Comparison of ENCODE assay signal across 20 cellular contexts in genomic region chr15:72202302-72202701, GRCh38. TPM values are rescaled to one million over a fixed set of nuclear protein-coding genes. Genes with fewer than 3 reads are reported as not detected.
A peak's percentile ranks its signal among the peaks of the same experiment; 100 is the strongest.
DNase-seq lines count a peak whose midpoint lies in the region; ATAC-seq and TF ChIP-seq lines count a peak whose summit lies in the region.
"Had no signal": no experiment of that assay in that cellular context is flagged by ENCODE, and none has a peak within 500 bp of the region (broad histone marks: within the 10 kb centered on the region; RNA-seq: fewer than 3 reads in every experiment).

No MANE protein-coding gene starts in this region.

- peaks cover 82% of the 10 kb centered on the region for H3F3A ChIP-seq in smooth muscle cell (ENCODE audit: low read depth)

- H3K4me1 Mint-ChIP-seq in activated CD8-positive, alpha-beta T cell treated with anti-CD3 and anti-CD28 coated beads for 36 hours (ENCODE audit: low read depth), result peaks cover 28% of the 10 kb centered on the region
- H3K4me1 Mint-ChIP-seq in activated CD8-positive, alpha-beta T cell treated with anti-CD3 and anti-CD28 coated beads, Interleukin-2, amount 10 ng/mL, durations not matched to agents 7 days and 5 days (ENCODE audit: low read depth), result peaks cover 24% of the 10 kb centered on the region

- peak overlapping the region; percentile 24 for H3K27ac Mint-ChIP-seq in activated CD8-positive, alpha-beta T cell treated with anti-CD3 and anti-CD28 coated beads for 36 hours
- H3K27ac Mint-ChIP-seq in activated CD8-positive, alpha-beta T cell treated with anti-CD3 and anti-CD28 coated beads, Interleukin-2, amount 10 ng/mL, durations not matched to agents 7 days and 5 days, result no peak overlapping the region
- H3K27ac Mint-ChIP-seq: IgD-negative memory B cell had no signal

- peaks cover 43% of the 10 kb centered on the region for H3K36me3 ChIP-seq in smooth muscle cell (ENCODE audit: low read depth)
- H3K36me3 ChIP-seq: ovary had no signal

- peaks cover 6% of the 10 kb centered on the region for H3K79me2 ChIP-seq in smooth muscle cell (ENCODE audit: low read depth)
- H3K79me2 ChIP-seq: hepatocyte had no signal

- peaks cover 4% of the 10 kb centered on the region for H3K27me3 Mint-ChIP-seq in activated CD8-positive, alpha-beta T cell treated with anti-CD3 and anti-CD28 coated beads for 36 hours
- H3K27me3 Mint-ChIP-seq in activated CD8-positive, alpha-beta T cell treated with anti-CD3 and anti-CD28 coated beads, Interleukin-2, amount 10 ng/mL, durations not matched to agents 7 days and 5 days (ENCODE audit: low read depth), result peaks cover 7% of the 10 kb centered on the region

- no peaks in the 10 kb centered on the region for H3K9me3 ChIP-seq in right cardiac atrium (ENCODE audit: control insufficient read depth, low read length)
- no peaks in the 10 kb centered on the region for H3K9me3 ChIP-seq in smooth muscle cell (replicated peaks; ENCODE audit: low read depth)
- H3K9me3 ChIP-seq: ovary had no signal

- no peak overlapping the region for H3K9ac ChIP-seq in smooth muscle cell (ENCODE audit: low read depth)

- intact Hi-C loops in activated CD8-positive, alpha-beta T cell treated with anti-CD3 and anti-CD28 coated beads for 36 hours (cut with micrococcal nuclease), result no loop called here
- intact Hi-C loops in right cardiac atrium (cut with DNase I), result loop anchor here in 1 of 4 donors (10.0 kb wide), 1 partner anchor 72 kb away; the partner anchor contains the start of gene PARP6

- H3K36me3 Mint-ChIP-seq in activated CD8-positive, alpha-beta T cell treated with anti-CD3 and anti-CD28 coated beads for 36 hours (ENCODE audit: low read depth), result peaks cover 95% of the 10 kb centered on the region
- H3K36me3 Mint-ChIP-seq in activated CD8-positive, alpha-beta T cell treated with anti-CD3 and anti-CD28 coated beads, Interleukin-2, amount 10 ng/mL, durations not matched to agents 7 days and 5 days (ENCODE audit: low read depth), result peaks cover 90% of the 10 kb centered on the region

- H3K4me3 ChIP-seq in right cardiac atrium (ENCODE audit: low read length), result no peak overlapping the region
- no peak overlapping the region for H3K4me3 ChIP-seq in smooth muscle cell
- H3K4me3 ChIP-seq: hepatocyte, ovary had no signal

- no peak overlapping the region for H2AFZ ChIP-seq in smooth muscle cell (ENCODE audit: low read depth)
- H2AFZ ChIP-seq: hepatocyte had no signal

- H3K4me2 ChIP-seq in smooth muscle cell, result no peak overlapping the region
- H3K4me2 ChIP-seq: hepatocyte had no signal

- TF ChIP-seq CTCF in activated CD8-positive, alpha-beta T cell treated with anti-CD3 and anti-CD28 coated beads for 36 hours (IDR thresholded peaks at IDR 0.05), result no peak
- TF ChIP-seq CTCF in VCaP (conservative IDR thresholded peaks at IDR 0.05) (no peak), smooth muscle cell (IDR thresholded peaks at IDR 0.05; ENCODE audit: borderline replicate concordance, insufficient read depth, poor library complexity, severe bottlenecking) (no peak)

- peaks cover 95% of the 10 kb centered on the region for H4K20me1 ChIP-seq in smooth muscle cell (ENCODE audit: low read depth)

- 90% methylated on average over 13 of the region's 13 CpGs for WGBS in right cardiac atrium
- WGBS in smooth muscle cell (ENCODE audit: low lambda C conversion rate), result 95% methylated on average over 13 of the region's 13 CpGs

- H3K27ac ChIP-seq in VCaP (peak overlapping the region; percentile 42), right cardiac atrium (ENCODE audit: low read length) (peak overlapping the region; percentile 80), smooth muscle cell (ENCODE audit: low read depth) (peak overlapping the region; percentile 11)
- H3K27ac ChIP-seq: C4-2B, hepatocyte, ovary had no signal

- CTCF ChIA-PET in activated CD8-positive, alpha-beta T cell treated with anti-CD3 and anti-CD28 coated beads for 36 hours (lab: Charles Lee), result interaction anchor here (4.8 to 5.0 kb wide), 2 partner anchors 24 to 83 kb away, joined by 34 to 35 read pairs; no protein-coding TSS in a partner anchor
- CTCF ChIA-PET in activated CD8-positive, alpha-beta T cell treated with anti-CD3 and anti-CD28 coated beads, Interleukin-2, amount 10 ng/mL, durations not matched to agents 7 days and 5 days (lab: Charles Lee), result interaction anchor here (5.1 kb wide), 1 partner anchor 25 kb away, joined by 39 read pairs; no protein-coding TSS in a partner anchor

- no peaks in the 10 kb centered on the region for H3K27me3 ChIP-seq in right cardiac atrium (ENCODE audit: control insufficient read depth, insufficient read depth)
- H3K27me3 ChIP-seq in smooth muscle cell (ENCODE audit: low read depth), result no peaks in the 10 kb centered on the region
- H3K27me3 ChIP-seq: ovary had no signal

- POLR2A ChIA-PET in activated CD8-positive, alpha-beta T cell treated with anti-CD3 and anti-CD28 coated beads for 36 hours (lab: Charles Lee), result interaction anchor here (1.4 to 2.6 kb wide), 3 partner anchors 17 to 25 kb away, joined by 4 to 7 read pairs (median 4); no protein-coding TSS in a partner anchor
- POLR2A ChIA-PET in activated CD8-positive, alpha-beta T cell treated with anti-CD3 and anti-CD28 coated beads, Interleukin-2, amount 10 ng/mL, durations not matched to agents 7 days and 5 days (lab: Charles Lee), result no interaction called here

- H3K4me1 ChIP-seq in right cardiac atrium (ENCODE audit: control insufficient read depth, insufficient read depth, low read length), result peaks cover 24% of the 10 kb centered on the region
- H3K4me1 ChIP-seq in smooth muscle cell (ENCODE audit: low read depth), result no peaks in the 10 kb centered on the region

- no peak for DNase-seq in activated CD8-positive, alpha-beta T cell treated with anti-CD3 and anti-CD28 coated beads for 36 hours
- no peak for DNase-seq in activated CD8-positive, alpha-beta T cell treated with anti-CD3 and anti-CD28 coated beads, Interleukin-2, amount 10 ng/mL, durations not matched to agents 7 days and 5 days
- DNase-seq in right cardiac atrium (no peak), smooth muscle cell (lab: John Stamatoyannopoulos, UW; ENCODE audit: unreplicated experiment) (no peak)
- DNase-seq: activated CD4-positive, alpha-beta memory T cell treated with anti-CD3 and anti-CD28 coated beads for 36 hours; amniotic stem cell; DMS79; left colon; NCI-H2081; NCI-H526; ovary; stimulated activated naive CD4-positive, alpha-beta T cell had no signal

- no peak overlapping the region for H3K4me3 Mint-ChIP-seq in activated CD8-positive, alpha-beta T cell treated with anti-CD3 and anti-CD28 coated beads for 36 hours
- H3K4me3 Mint-ChIP-seq in activated CD8-positive, alpha-beta T cell treated with anti-CD3 and anti-CD28 coated beads, Interleukin-2, amount 10 ng/mL, durations not matched to agents 7 days and 5 days, result no peak overlapping the region
- H3K4me3 Mint-ChIP-seq: activated CD4-positive, alpha-beta memory T cell treated with anti-CD3 and anti-CD28 coated beads for 36 hours; IgD-negative memory B cell had no signal

- H3K9me3 Mint-ChIP-seq in activated CD8-positive, alpha-beta T cell treated with anti-CD3 and anti-CD28 coated beads for 36 hours, result no peaks in the 10 kb centered on the region
- no peaks in the 10 kb centered on the region for H3K9me3 Mint-ChIP-seq in activated CD8-positive, alpha-beta T cell treated with anti-CD3 and anti-CD28 coated beads, Interleukin-2, amount 10 ng/mL, durations not matched to agents 7 days and 5 days (ENCODE audit: insufficient read depth)
- H3K9me3 Mint-ChIP-seq: activated CD4-positive, alpha-beta memory T cell treated with anti-CD3 and anti-CD28 coated beads for 36 hours; IgD-negative memory B cell had no signal

- no peak for ATAC-seq in activated CD8-positive, alpha-beta T cell treated with anti-CD3 and anti-CD28 coated beads for 36 hours
- no peak for ATAC-seq in activated CD8-positive, alpha-beta T cell treated with anti-CD3 and anti-CD28 coated beads, Interleukin-2, amount 10 ng/mL, durations not matched to agents 7 days and 5 days
- ATAC-seq in right cardiac atrium (no peak), GM21515 (IDR thresholded peaks at IDR 0.05; ENCODE audit: unreplicated experiment) (no peak), GM21360 (IDR thresholded peaks at IDR 0.05; ENCODE audit: unreplicated experiment) (no peak), HG02870 (IDR thresholded peaks at IDR 0.05; ENCODE audit: unreplicated experiment) (no peak)
- ATAC-seq: left colon had no signal

RNA-seq across cellular contexts. Expression of gene GRAMD2A, which starts 4.7 kb away (rescaled TPM):
- total RNA-seq in activated CD8-positive, alpha-beta T cell treated with anti-CD3 and anti-CD28 coated beads for 36 hours, result not detected
- under 1 TPM in 1 of 2 experiments, not detected in 1; 0.10 TPM for total RNA-seq in activated CD8-positive, alpha-beta T cell treated with anti-CD3 and anti-CD28 coated beads, Interleukin-2, amount 10 ng/mL, durations not matched to agents 7 days and 5 days
- total RNA-seq in right cardiac atrium, result under 1 TPM in 3 of 4 donors, not detected in 1; 0.40 to 0.71 (median 0.48) TPM
- 0.14 TPM for polyA plus RNA-seq in right cardiac atrium
- 2.1 and 2.9 TPM in 2 replicates for total RNA-seq in smooth muscle cell
- polyA plus RNA-seq in smooth muscle cell, result 0.54 and 2.9 TPM in 2 replicates
- total RNA-seq: A172; activated CD4-positive, alpha-beta memory T cell treated with anti-CD3 and anti-CD28 coated beads for 36 hours had no signal
- polyA plus RNA-seq: IgD-negative memory B cell had no signal

RNA-seq across cellular contexts. Expression of gene PKM, which starts 28.7 kb away (rescaled TPM):
- total RNA-seq in activated CD8-positive, alpha-beta T cell treated with anti-CD3 and anti-CD28 coated beads for 36 hours, result 1,000 to 10,000 TPM; 2,565 to 2,588 TPM
- 1,000 to 10,000 TPM; 1,272 to 1,311 TPM for total RNA-seq in activated CD8-positive, alpha-beta T cell treated with anti-CD3 and anti-CD28 coated beads, Interleukin-2, amount 10 ng/mL, durations not matched to agents 7 days and 5 days
- 1,000 to 10,000 TPM in 2 of 4 donors, 100 to 1,000 TPM in 2; 822 to 1,102 (median 1,021) TPM for total RNA-seq in right cardiac atrium
- 840 TPM for polyA plus RNA-seq in right cardiac atrium
- total RNA-seq in smooth muscle cell, result 1,078 and 1,125 TPM in 2 replicates
- polyA plus RNA-seq in smooth muscle cell, result 1,598 and 1,642 TPM in 2 replicates

Comparison
In these comparisons a context has a peak if more than half of its experiments do, and no peak if none do; other contexts are left out.
1. H3K27ac ChIP-seq: peak in every context shown above with its lines; median percentile 80 in right cardiac atrium; 42 in VCaP; 11 in smooth muscle cell.